In the genomic region with DNA sequence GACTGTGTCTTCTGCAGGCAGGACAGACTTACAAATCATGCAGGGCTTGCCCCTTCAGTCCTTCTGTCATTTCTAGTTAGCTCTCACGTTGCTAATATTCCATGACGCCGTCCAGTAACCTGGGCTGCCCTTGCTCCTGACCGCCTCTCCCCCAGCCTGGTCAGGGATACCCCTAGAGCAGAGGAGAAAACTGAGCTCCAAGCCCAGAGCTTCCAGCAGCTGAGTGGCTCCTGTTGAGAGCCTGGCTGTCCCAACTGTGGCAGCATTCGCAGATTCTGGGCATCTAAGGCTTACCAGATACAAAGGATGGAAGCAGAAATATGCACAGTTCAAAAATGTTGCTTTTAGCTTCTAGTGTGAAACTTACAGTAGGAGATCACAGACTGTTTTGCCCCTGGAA, we compare ENCODE assay signal across 11 cellular contexts.
DNase-seq lines count a peak whose midpoint lies in the region; ATAC-seq and TF ChIP-seq lines count a peak whose summit lies in the region.
"Had no signal": no experiment of that assay in that cellular context is flagged by ENCODE, and none has a peak within 500 bp of the region (broad histone marks: within the 10 kb centered on the region; RNA-seq: fewer than 3 reads in every experiment).

No MANE protein-coding gene starts in this region.

- TF ChIP-seq CTCF in Panc1 (IDR thresholded peaks at IDR 0.05) = no peak
- TF ChIP-seq CTCF in epithelial cell of proximal tubule (conservative IDR thresholded peaks at IDR 0.05; ENCODE audit: low read depth, low read length) = no peak
- no peak for TF ChIP-seq CTCF in CD14-positive monocyte (IDR thresholded peaks at IDR 0.05)

- H3K4me3 ChIP-seq in BLaER1 treated with 17β-estradiol and CSF1 and Interleukin-3, amounts not matched to agents 10 nM and 100 nM = no peak overlapping the region
- H3K4me3 ChIP-seq in Panc1 (ENCODE audit: low read depth in 2 of 2, low read length in 2 of 2) (peak overlapping the region in 1 of 2 experiments; percentile 41; a peak in 2 of 4 replicates), epithelial cell of proximal tubule (ENCODE audit: low read depth, low read length) (peak overlapping the region; percentile 5), rectal smooth muscle tissue (ENCODE audit: low read length) (no peak overlapping the region)

- no peak overlapping the region for H3K9ac ChIP-seq in BLaER1 treated with 17β-estradiol and CSF1 and Interleukin-3, amounts not matched to agents 10 nM and 100 nM
- no peak overlapping the region for H3K9ac ChIP-seq in rectal smooth muscle tissue (ENCODE audit: low read length)

- BruUV-seq in Panc1 (replicated peaks; lab: Mats Ljungman, UMichigan) = no TSS peak

- DNase-seq in Panc1 (ENCODE audit: low read depth, low spot score) = no peak
- no peak for DNase-seq in epithelial cell of proximal tubule (ENCODE audit: low read depth)
- DNase-seq in DMS 273 (lab: John Stamatoyannopoulos, UW; ENCODE audit: unreplicated experiment) = no peak
- no peak for DNase-seq in CD1c-positive myeloid dendritic cell (ENCODE audit: extremely low spot score)
- DNase-seq in CD14-positive monocyte (ENCODE audit: low spot score) = no peak
- DNase-seq in SW 1271 (lab: John Stamatoyannopoulos, UW) = no peak
- DNase-seq: NCI-H2081, RPMI8226 had no signal

- H3K4me1 ChIP-seq in BLaER1 treated with 17β-estradiol and CSF1 and Interleukin-3, amounts not matched to agents 10 nM and 100 nM = peaks cover 11 to 28% (median 23%) of the 10 kb centered on the region in 10 experiments; a peak in 18 of 20 replicates
- no peaks in the 10 kb centered on the region for H3K4me1 ChIP-seq in Panc1 (ENCODE audit: control insufficient read depth, insufficient read depth, low read length)
- peaks cover 10% of the 10 kb centered on the region for H3K4me1 ChIP-seq in rectal smooth muscle tissue (ENCODE audit: control insufficient read depth, insufficient read depth, low read length)

- H3K36me3 Mint-ChIP-seq in CD14-positive monocyte = no peaks in the 10 kb centered on the region

- no peaks in the 10 kb centered on the region for H3K36me3 ChIP-seq in BLaER1 treated with 17β-estradiol and CSF1 and Interleukin-3, amounts not matched to agents 10 nM and 100 nM
- H3K36me3 ChIP-seq in Panc1 (ENCODE audit: control insufficient read depth, insufficient read depth, low read length) (no peaks in the 10 kb centered on the region), rectal smooth muscle tissue (ENCODE audit: control insufficient read depth, insufficient read depth, low read length) (no peaks in the 10 kb centered on the region)

- H4K20me1 ChIP-seq in BLaER1 treated with 17β-estradiol and CSF1 and Interleukin-3, amounts not matched to agents 10 nM and 100 nM = no peaks in the 10 kb centered on the region

- peak; percentile 47; the same call in 1 of the 2 replicates for ATAC-seq in Panc1

- no peaks in the 10 kb centered on the region for H3K9me3 Mint-ChIP-seq in CD14-positive monocyte
- H3K9me3 Mint-ChIP-seq: memory B cell had no signal

- no peak overlapping the region for H3K4me3 Mint-ChIP-seq in CD14-positive monocyte
- H3K4me3 Mint-ChIP-seq: memory B cell had no signal

- peaks cover 0 to 3% (median 2%) of the 10 kb centered on the region in 3 donors for H3K27me3 Mint-ChIP-seq in CD14-positive monocyte (ENCODE audit: low read depth in 3 of 3)
- H3K27me3 Mint-ChIP-seq: memory B cell had no signal

- peak overlapping the region; percentile 5 to 70 (median 43); a peak in 18 of 22 replicates for H3K4me2 ChIP-seq in BLaER1 treated with 17β-estradiol and CSF1 and Interleukin-3, amounts not matched to agents 10 nM and 100 nM

- in situ Hi-C loops in Panc1 (cut with HindIII; ENCODE audit: low pct_unique_long_range_greater_than_20kb, low sequenced_read_pairs) = no loop called here

- H3K4me1 Mint-ChIP-seq in CD14-positive monocyte = peaks cover 18% of the 10 kb centered on the region

- intact Hi-C loops in Panc1 (cut with micrococcal nuclease; ENCODE audit: unreplicated experiment) = no loop called here
- intact Hi-C loops in CD14-positive monocyte (cut with micrococcal nuclease) = no loop called here

- CTCF ChIA-PET in Panc1 (lab: Charles Lee) = no interaction called here

- H3K9me3 ChIP-seq in BLaER1 treated with 17β-estradiol and CSF1 and Interleukin-3, amounts not matched to agents 10 nM and 100 nM (replicated peaks in 1 of 11) = no peaks in the 10 kb centered on the region
- no peaks in the 10 kb centered on the region for H3K9me3 ChIP-seq in Panc1 (ENCODE audit: control insufficient read depth, insufficient read depth, low read depth, low read length)

- POLR2A ChIA-PET in Panc1 (lab: Charles Lee) = no interaction called here

- no peaks in the 10 kb centered on the region for H3K27me3 ChIP-seq in BLaER1 treated with 17β-estradiol and CSF1 and Interleukin-3, amounts not matched to agents 10 nM and 100 nM
- no peaks in the 10 kb centered on the region for H3K27me3 ChIP-seq in Panc1 (ENCODE audit: control insufficient read depth, insufficient read depth, low read length)
- H3K27me3 ChIP-seq in rectal smooth muscle tissue (ENCODE audit: control insufficient read depth, insufficient read depth, low read length) = no peaks in the 10 kb centered on the region

- H3K27ac ChIP-seq in BLaER1 treated with 17β-estradiol and CSF1 and Interleukin-3, amounts not matched to agents 10 nM and 100 nM = peak overlapping the region in 1 of 11 experiments; percentile 6; a peak in 3 of 22 replicates
- H3K27ac ChIP-seq in Panc1 (ENCODE audit: low read length) (no peak overlapping the region), rectal smooth muscle tissue (ENCODE audit: low read depth, low read length) (peak overlapping the region; percentile 56)

- no peak overlapping the region for H3K27ac Mint-ChIP-seq in CD14-positive monocyte
- H3K27ac Mint-ChIP-seq: memory B cell had no signal
